9 cellular contexts compared by ENCODE assay signal in the genomic region with DNA sequence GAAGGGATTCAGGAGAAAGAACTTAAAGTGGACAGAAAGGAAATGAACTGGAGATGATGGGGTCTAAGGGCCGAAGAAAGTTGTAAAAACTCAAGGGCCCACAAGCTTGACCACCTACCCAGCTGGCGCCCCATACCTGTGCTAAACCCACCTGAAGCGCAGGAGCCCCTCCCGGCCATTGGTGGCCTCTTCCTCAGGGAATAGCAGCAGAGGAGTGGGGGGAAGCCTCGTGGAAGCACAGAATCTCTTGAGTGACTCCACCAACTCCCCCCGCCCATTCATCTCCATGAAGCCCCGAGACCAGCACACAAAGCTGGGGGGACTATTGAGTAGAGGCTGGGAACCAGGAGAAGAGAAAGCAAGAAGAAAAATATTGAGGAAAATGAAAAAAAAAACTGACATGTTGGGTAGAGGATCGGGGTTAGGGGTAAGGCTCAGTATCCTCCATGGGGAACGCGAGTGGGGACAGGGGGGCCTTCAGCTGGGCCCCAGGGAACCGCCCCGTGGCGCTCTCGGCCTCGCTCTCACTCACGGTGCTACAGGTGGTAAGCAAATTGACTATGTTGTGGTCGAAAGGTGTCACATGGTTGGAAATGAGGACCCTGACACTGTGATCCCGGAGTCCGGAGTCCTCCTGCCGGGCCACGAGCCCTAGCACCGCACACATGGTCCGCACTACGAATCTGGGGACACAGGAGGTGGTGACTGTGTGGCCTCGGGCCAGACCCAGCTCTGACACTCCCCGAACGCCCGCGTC. TPM values are rescaled to one million over a fixed set of nuclear protein-coding genes. Genes with fewer than 3 reads are reported as not detected.
A peak's percentile ranks its signal among the peaks of the same experiment; 100 is the strongest.
DNase-seq lines count a peak whose midpoint lies in the region; ATAC-seq and TF ChIP-seq lines count a peak whose summit lies in the region.
"Had no signal": no experiment of that assay in that cellular context is flagged by ENCODE, and none has a peak within 500 bp of the region (broad histone marks: within the 10 kb centered on the region; RNA-seq: fewer than 3 reads in every experiment).

No MANE protein-coding gene starts in this region.

- CTCF ChIA-PET in CD4-positive, alpha-beta memory T cell (lab: Charles Lee; ENCODE audit: partially characterized antibody) = interaction anchor here (3.5 to 6.4 kb wide), 2 partner anchors 25 to 46 kb away, joined by 17 to 63 read pairs; a partner anchor contains a TSS

- peak overlapping the region; percentile 92 to 96 (median 94) for H3K4me3 Mint-ChIP-seq in CD4-positive, alpha-beta memory T cell
- H3K4me3 Mint-ChIP-seq in central memory CD8-positive, alpha-beta T cell = peak overlapping the region; percentile 88

- no peaks in the 10 kb centered on the region for H3K9me3 Mint-ChIP-seq in CD4-positive, alpha-beta memory T cell
- H3K9me3 Mint-ChIP-seq in central memory CD8-positive, alpha-beta T cell = no peaks in the 10 kb centered on the region

- H3K79me2 ChIP-seq in KMS-11 (ENCODE audit: insufficient read depth, low read depth) = peaks cover 30% of the 10 kb centered on the region

- peak overlapping the region; percentile 100 for H3K4me2 ChIP-seq in KMS-11

- H3K4me1 Mint-ChIP-seq in CD4-positive, alpha-beta memory T cell = peaks cover 19 to 50% (median 40%) of the 10 kb centered on the region in 4 donors
- peaks cover 47% of the 10 kb centered on the region for H3K4me1 Mint-ChIP-seq in central memory CD8-positive, alpha-beta T cell

- peak overlapping the region; percentile 89 to 100 for H3K4me3 ChIP-seq in CD4-positive, alpha-beta memory T cell (ENCODE audit: low read length in 2 of 2)
- H3K4me3 ChIP-seq in KMS-11 (IDR thresholded peaks at IDR 0.05; ENCODE audit: insufficient read depth, low read depth, low read length) (no peak overlapping the region), mucosa of descending colon (peak overlapping the region; percentile 79)

- TF ChIP-seq CTCF in KMS-11 (conservative IDR thresholded peaks at IDR 0.05; ENCODE audit: low read depth, low read length) (no peak), mucosa of descending colon (IDR thresholded peaks at IDR 0.05) (no peak)

- peak overlapping the region; percentile 87 to 97 (median 94) for H3K27ac Mint-ChIP-seq in CD4-positive, alpha-beta memory T cell
- H3K27ac Mint-ChIP-seq in central memory CD8-positive, alpha-beta T cell (ENCODE audit: low read depth) = peak overlapping the region; percentile 93

- no peaks in the 10 kb centered on the region for H3K9me3 ChIP-seq in CD4-positive, alpha-beta memory T cell (ENCODE audit: control insufficient read depth in 1 of 2, low read length in 2 of 2)
- H3K9me3 ChIP-seq in mucosa of descending colon = no peaks in the 10 kb centered on the region

- peaks cover 31% of the 10 kb centered on the region for H3K4me1 ChIP-seq in CD4-positive, alpha-beta memory T cell (ENCODE audit: insufficient read depth, low read length)
- H3K4me1 ChIP-seq in KMS-11 (ENCODE audit: low read depth, poor library complexity, severe bottlenecking) (peaks cover 22% of the 10 kb centered on the region), mucosa of descending colon (ENCODE audit: low read depth) (peaks cover 11% of the 10 kb centered on the region)

- in situ Hi-C loops in ACHN (cut with HindIII; ENCODE audit: low pct_ligation_motif_present, low pct_unique_long_range_greater_than_20kb, low sequenced_read_pairs) = no loop called here

- H3K9ac ChIP-seq in KMS-11 = peak overlapping the region; percentile 91

- intact Hi-C loops in CD4-positive, alpha-beta memory T cell (cut with micrococcal nuclease) = loop anchor here (1.0 to 2.0 kb wide), 7 partner anchors 21 to 602 kb away; a partner anchor contains a TSS
- intact Hi-C loops in mucosa of descending colon (cut with DNase I, micrococcal nuclease) = no loop called here

- peaks cover 19% of the 10 kb centered on the region for H3K36me3 ChIP-seq in CD4-positive, alpha-beta memory T cell (ENCODE audit: insufficient read depth, low read length)
- peaks cover 4% of the 10 kb centered on the region; the same call in 1 of the 2 replicates for H3K36me3 ChIP-seq in KMS-11 (ENCODE audit: insufficient read depth)
- H3K36me3 ChIP-seq in mucosa of descending colon (ENCODE audit: low read depth) = no peaks in the 10 kb centered on the region

- ATAC-seq in GM21526 (IDR thresholded peaks at IDR 0.05; ENCODE audit: low FRiP score, unreplicated experiment) (peak; percentile 10), mucosa of descending colon (peak; percentile 9), GM18858 (IDR thresholded peaks at IDR 0.05; ENCODE audit: unreplicated experiment) (no peak)
- no peak for ATAC-seq in central memory CD8-positive, alpha-beta T cell (replicated peaks; ENCODE audit: extremely low read depth, poor library complexity, severe bottlenecking)

- peak overlapping the region; percentile 72 for H2AFZ ChIP-seq in KMS-11 (ENCODE audit: low read depth)

- H4K20me1 ChIP-seq in KMS-11 (ENCODE audit: insufficient read depth) = no peaks in the 10 kb centered on the region

- H3K36me3 Mint-ChIP-seq in CD4-positive, alpha-beta memory T cell = peaks cover 35 to 49% of the 10 kb centered on the region in 2 donors
- peaks cover 31% of the 10 kb centered on the region for H3K36me3 Mint-ChIP-seq in central memory CD8-positive, alpha-beta T cell (ENCODE audit: insufficient read depth)

- no peaks in the 10 kb centered on the region for H3K27me3 ChIP-seq in CD4-positive, alpha-beta memory T cell (ENCODE audit: insufficient read depth, low read length)
- no peaks in the 10 kb centered on the region for H3K27me3 ChIP-seq in KMS-11 (ENCODE audit: insufficient read depth, low read depth)

- POLR2A ChIA-PET in CD4-positive, alpha-beta memory T cell (lab: Charles Lee; ENCODE audit: partially characterized antibody) = interaction anchor here (0.7 to 6.3 kb wide), 16 partner anchors 9 to 309 kb away, joined by 3 to 87 read pairs (median 12); a partner anchor contains a TSS

- peak overlapping the region; percentile 84 for H3K27ac ChIP-seq in CD4-positive, alpha-beta memory T cell (ENCODE audit: low read depth, low read length)
- peak overlapping the region; percentile 71 for H3K27ac ChIP-seq in KMS-11

- H3K27me3 Mint-ChIP-seq in CD4-positive, alpha-beta memory T cell = no peaks in the 10 kb centered on the region
- no peaks in the 10 kb centered on the region for H3K27me3 Mint-ChIP-seq in central memory CD8-positive, alpha-beta T cell

- no peak for DNase-seq in CD4-positive, alpha-beta memory T cell
- DNase-seq in central memory CD8-positive, alpha-beta T cell (ENCODE audit: low spot score in 2 of 2) = no peak
- DNase-seq in mucosa of descending colon (peak in 1 of 3 donors; percentile 54), ACHN (no peak), SIG-M5 (lab: John Stamatoyannopoulos, UW) (no peak)

RNA-seq across cellular contexts. Expression of a gene that starts 0.7 kb away (rescaled TPM):
- 100 to 1,000 TPM; 153 to 158 TPM for total RNA-seq in CD4-positive, alpha-beta memory T cell
- polyA plus RNA-seq in CD4-positive, alpha-beta memory T cell = 100 to 1,000 TPM in 1 of 2 donors, 10 to 100 TPM in 1; 91.3 to 123 TPM
- 100 to 1,000 TPM; 108 to 179 (median 129) TPM for total RNA-seq in mucosa of descending colon

RNA-seq across cellular contexts. Expression of a gene that starts 1.0 kb away (rescaled TPM):
- total RNA-seq in CD4-positive, alpha-beta memory T cell = 10 to 100 TPM; 39.8 to 41.1 TPM
- polyA plus RNA-seq in CD4-positive, alpha-beta memory T cell = 10 to 100 TPM; 22.0 to 25.7 TPM
- total RNA-seq in mucosa of descending colon = 10 to 100 TPM; 22.2 to 37.1 (median 23.3) TPM

RNA-seq across cellular contexts. Expression of a gene that starts 2.7 kb away (rescaled TPM):
- under 1 TPM; 0.35 to 0.44 TPM for total RNA-seq in CD4-positive, alpha-beta memory T cell
- polyA plus RNA-seq in CD4-positive, alpha-beta memory T cell = not detected
- total RNA-seq in mucosa of descending colon = 10 to 100 TPM; 17.9 to 58.3 (median 22.2) TPM
- total RNA-seq: LHCN-M2 had no signal

RNA-seq across cellular contexts. Expression of a gene that starts 14.5 kb away (rescaled TPM):
- total RNA-seq in CD4-positive, alpha-beta memory T cell = under 1 TPM; 0.52 to 0.53 TPM
- polyA plus RNA-seq in CD4-positive, alpha-beta memory T cell = under 1 TPM; 0.14 to 0.33 TPM
- total RNA-seq in mucosa of descending colon = 1 to 10 TPM in 1 of 3 donors, under 1 TPM in 2; 0.17 to 1.6 (median 0.51) TPM

RNA-seq across cellular contexts. Expression of a gene that starts 21.3 kb away (rescaled TPM):
- total RNA-seq in CD4-positive, alpha-beta memory T cell = 10 to 100 TPM; 31.1 to 42.2 TPM
- polyA plus RNA-seq in CD4-positive, alpha-beta memory T cell = 10 to 100 TPM; 10.4 to 16.7 TPM
- total RNA-seq in mucosa of descending colon = 10 to 100 TPM; 20.3 to 29.1 (median 22.3) TPM

Comparison
In these comparisons a context has a peak if more than half of its experiments do, and no peak if none do; other contexts are left out.
1. ATAC-seq: peak in GM21526 (single experiment) and mucosa of descending colon (single experiment); none in central memory CD8-positive, alpha-beta T cell (single experiment) and GM18858 (single experiment).
2. RNA of a gene that starts 2.7 kb away (total RNA-seq): 17.9 to 58.3 TPM in mucosa of descending colon; 0.35 to 0.44 TPM in CD4-positive, alpha-beta memory T cell; every median in the first group is over 10 times any median in the second.